In genomic region chrX:21493226-21493850, GRCh38 we compare ENCODE assay signal across 15 cellular contexts.
DNase-seq lines count a peak whose midpoint lies in the region; ATAC-seq and TF ChIP-seq lines count a peak whose summit lies in the region.
"Had no signal": no experiment of that assay in that cellular context is flagged by ENCODE, and none has a peak within 500 bp of the region (broad histone marks: within the 10 kb centered on the region; RNA-seq: fewer than 3 reads in every experiment).

No MANE protein-coding gene starts in this region.

- no peak overlapping the region for H3K9ac ChIP-seq in PC-3 (ENCODE audit: low read length)

- no peaks in the 10 kb centered on the region for H3K9me2 ChIP-seq in PC-3 (replicated peaks; ENCODE audit: low read length)

- H3K4me1 ChIP-seq in PC-3 (ENCODE audit: insufficient read depth, low read length) (peaks cover 19% of the 10 kb centered on the region), heart left ventricle (no peaks in the 10 kb centered on the region)
- H3K4me1 ChIP-seq: gastroesophageal sphincter had no signal

- no peak for TF ChIP-seq POLR2A in heart left ventricle (IDR thresholded peaks at IDR 0.05)

- H3K27me3 ChIP-seq in PC-3 (ENCODE audit: low read length) = no peaks in the 10 kb centered on the region
- H3K27me3 ChIP-seq in heart left ventricle = no peaks in the 10 kb centered on the region
- H3K27me3 ChIP-seq: gastroesophageal sphincter had no signal

- no peak overlapping the region for H2AFZ ChIP-seq in PC-3 (ENCODE audit: low read length)

- ATAC-seq in PC-3 (no peak), heart left ventricle (no peak), omental fat pad (ENCODE audit: low FRiP score) (no peak)
- ATAC-seq: gastroesophageal sphincter, K562 had no signal

- no peak for TF ChIP-seq CTCF in PC-3 (conservative IDR thresholded peaks at IDR 0.05; ENCODE audit: low read depth, low read length)
- TF ChIP-seq CTCF in fibroblast of mammary gland (conservative IDR thresholded peaks at IDR 0.05; ENCODE audit: control insufficient read depth, insufficient read depth, low read depth, low read length) = no peak
- no peak for TF ChIP-seq CTCF in heart left ventricle (IDR thresholded peaks at IDR 0.05)
- TF ChIP-seq CTCF in omental fat pad (IDR thresholded peaks at IDR 0.05) = no peak

- POLR2A ChIA-PET in PC-3 (lab: Charles Lee; ENCODE audit: unreplicated experiment) = no interaction called here

- no peaks in the 10 kb centered on the region for H3K79me2 ChIP-seq in PC-3 (ENCODE audit: low read length)

- H3K4me2 ChIP-seq in PC-3 (ENCODE audit: low read length) = no peak overlapping the region

- H4K20me1 ChIP-seq in PC-3 (ENCODE audit: low read length) = no peaks in the 10 kb centered on the region

- no peaks in the 10 kb centered on the region for H3K9me3 ChIP-seq in PC-3 (ENCODE audit: low read length)
- H3K9me3 ChIP-seq in heart left ventricle = no peaks in the 10 kb centered on the region
- H3K9me3 ChIP-seq: gastroesophageal sphincter had no signal

- intact Hi-C loops in PC-3 (cut with micrococcal nuclease) (no loop called here), heart left ventricle (cut with DNase I) (no loop called here)

- no peak overlapping the region for H3K27ac ChIP-seq in PC-3 (ENCODE audit: low read length)
- H3K27ac ChIP-seq in heart left ventricle = no peak overlapping the region
- H3K27ac ChIP-seq: gastroesophageal sphincter had no signal

- H3F3A ChIP-seq in PC-3 (ENCODE audit: low read length, unreplicated experiment) = no peaks in the 10 kb centered on the region

- DNase-seq in EH (ENCODE audit: low read depth) (peak; percentile 34), HT1080 (ENCODE audit: low read depth) (peak; percentile 41), PC-3 (peak; percentile 34), fibroblast of mammary gland (ENCODE audit: low read depth) (peak; percentile 72), amygdala (lab: John Stamatoyannopoulos, UW) (no peak), heart left ventricle (no peak), omental fat pad (ENCODE audit: low spot score) (no peak)
- no peak for DNase-seq in effector CD4-positive, alpha-beta T cell
- DNase-seq: activated CD4-positive, alpha-beta T cell treated with anti-CD3 and anti-CD28 coated beads, Interleukin-2, amount 10 ng/mL, durations not matched to agents 7 days and 5 days; activated CD8-positive, alpha-beta memory T cell treated with anti-CD3 and anti-CD28 coated beads, Interleukin-2, amount 50 U/mL, for 4 hours; activated effector memory CD4-positive, alpha-beta T cell treated with Interleukin-2 at 50 U/mL for 16 hours; GOT3; SW 1271 had no signal

- no TSS peak for BruUV-seq in PC-3 (replicated peaks; lab: Mats Ljungman, UMichigan)

- CTCF ChIA-PET in PC-3 (lab: Charles Lee) = interaction anchor here (0.6 kb wide), 1 partner anchor 1457 kb away, joined by 4 read pairs; no protein-coding TSS in a partner anchor

- WGBS in heart left ventricle, 4 donors = 46 to 69% (median 54%) methylated on average over 1 of the region's 1 CpG

- H3K4me3 ChIP-seq in PC-3 (ENCODE audit: low read length) (no peak overlapping the region), fibroblast of mammary gland (ENCODE audit: control insufficient read depth, low read depth, low read length) (no peak overlapping the region), heart left ventricle (no peak overlapping the region)
- H3K4me3 ChIP-seq: gastroesophageal sphincter, K562 had no signal

- H3K36me3 ChIP-seq in PC-3 (ENCODE audit: low read depth, low read length) (no peaks in the 10 kb centered on the region), heart left ventricle (no peaks in the 10 kb centered on the region)
- H3K36me3 ChIP-seq: gastroesophageal sphincter had no signal

Comparison
In these comparisons a context has a peak if more than half of its experiments do, and no peak if none do; other contexts are left out.
1. DNase-seq: peak in EH (single experiment), HT1080 (single experiment), PC-3 (single experiment) and fibroblast of mammary gland (single experiment); none in effector CD4-positive, alpha-beta T cell (single experiment), amygdala (0 of 56), heart left ventricle (0 of 5) and omental fat pad (single experiment).